ENCODE assay signal across 1 cellular context in genomic region chr6:30542404-30542725, GRCh38.
TF ChIP-seq lines count a peak whose summit lies in the region.

No MANE protein-coding gene starts in this region.

TF ChIP-seq in endothelial cell of umbilical vein, 7 proteins besides CTCF, POLR2A, EP300 and RAD21:
- TF ChIP-seq POLR2AphosphoS5 (IDR thresholded peaks at IDR 0.05; ENCODE audit: insufficient read depth, low read depth, low read length) (no peak), JUN (IDR thresholded peaks at IDR 0.05; ENCODE audit: borderline replicate concordance, insufficient read depth, insufficient read length, low read depth) (no peak), MYC (IDR thresholded peaks at IDR 0.05; ENCODE audit: low read depth, low read length) (no peak), FOS (IDR thresholded peaks at IDR 0.05; ENCODE audit: borderline replicate concordance, insufficient read depth, low read length) (no peak), MAX (IDR thresholded peaks at IDR 0.05; ENCODE audit: insufficient read depth, insufficient read length) (no peak), GATA2 (IDR thresholded peaks at IDR 0.05; ENCODE audit: insufficient read depth, insufficient read length, low read depth, low read length) (no peak), EZH2 (IDR thresholded peaks at IDR 0.05; ENCODE audit: borderline replicate concordance, low read depth, low read length, severe bottlenecking) (no peak)
TF ChIP-seq in endothelial cell of umbilical vein: peak in this region for 0.
